ENCODE assay signal across 23 cellular contexts in genomic region chr4:174460684-174461083, GRCh38.
A peak's percentile ranks its signal among the peaks of the same experiment; 100 is the strongest.
DNase-seq lines count a peak whose midpoint lies in the region; ATAC-seq and TF ChIP-seq lines count a peak whose summit lies in the region.
"Had no signal": no experiment of that assay in that cellular context is flagged by ENCODE, and none has a peak within 500 bp of the region (broad histone marks: within the 10 kb centered on the region; RNA-seq: fewer than 3 reads in every experiment).

No MANE protein-coding gene starts in this region.

- H3K27ac ChIP-seq in fibroblast of lung (ENCODE audit: insufficient read depth, low read length) = no peak overlapping the region
- H3K27ac ChIP-seq: coronary artery had no signal

- H3K27me3 Mint-ChIP-seq in WTC11 (ENCODE audit: low read depth) = no peaks in the 10 kb centered on the region; the same call in 1 of the 2 replicates
- H3K27me3 Mint-ChIP-seq: activated B cell treated with CpG ODN at 0.5 μM for 24 hours had no signal

- H3K4me1 ChIP-seq in adipocyte (ENCODE audit: control insufficient read depth, insufficient read depth, low read length) (peaks cover 6% of the 10 kb centered on the region), fibroblast of lung (ENCODE audit: control insufficient read depth, extremely low read depth, insufficient read depth, low read length) (no peaks in the 10 kb centered on the region), skeletal muscle satellite cell (ENCODE audit: control insufficient read depth, insufficient read depth, low read length) (peaks cover 20% of the 10 kb centered on the region)

- H3K9me3 ChIP-seq in adipocyte (ENCODE audit: control insufficient read depth, low read length) = peaks cover 6% of the 10 kb centered on the region
- H3K9me3 ChIP-seq in fibroblast of lung (ENCODE audit: control insufficient read depth, insufficient read depth, low read depth, low read length) = no peaks in the 10 kb centered on the region
- no peaks in the 10 kb centered on the region for H3K9me3 ChIP-seq in skeletal muscle satellite cell (replicated peaks; ENCODE audit: low read length)

- H3K4me3 Mint-ChIP-seq in WTC11 = no peak overlapping the region
- H3K4me3 Mint-ChIP-seq: activated B cell treated with CpG ODN at 0.5 μM for 24 hours; activated T-cell treated with anti-CD3 and anti-CD28 coated beads, Interleukin-2, amount 50 U/mL, for 72 hours had no signal

- peaks cover 13% of the 10 kb centered on the region for H3K9me3 Mint-ChIP-seq in WTC11

- no peak overlapping the region for H3K9ac ChIP-seq in adipocyte (ENCODE audit: low read length)
- H3K9ac ChIP-seq in fibroblast of lung (ENCODE audit: insufficient read depth, low read length) = no peak overlapping the region
- H3K9ac ChIP-seq in skeletal muscle satellite cell (ENCODE audit: low read depth, low read length) = no peak overlapping the region

- POLR2A ChIA-PET in WTC11 (lab: Charles Lee) = no interaction called here

- no peaks in the 10 kb centered on the region for H4K20me1 ChIP-seq in fibroblast of lung (ENCODE audit: control insufficient read depth, extremely low read depth, insufficient read depth, low read length)

- no peak overlapping the region for H3K27ac Mint-ChIP-seq in WTC11
- H3K27ac Mint-ChIP-seq: activated B cell treated with CpG ODN at 0.5 μM for 24 hours; activated T-cell treated with anti-CD3 and anti-CD28 coated beads, Interleukin-2, amount 50 U/mL, for 72 hours had no signal

- H2AFZ ChIP-seq in fibroblast of lung (ENCODE audit: low read length) = no peak overlapping the region

- H3K4me3 ChIP-seq in adipocyte (ENCODE audit: low read length) (no peak overlapping the region), fibroblast of lung (replicated peaks in 1 of 4; ENCODE audit: control extremely low read depth in 1 of 4, insufficient read depth in 1 of 4, low read depth in 3 of 4, low read length in 4 of 4) (no peak overlapping the region), skeletal muscle satellite cell (ENCODE audit: low read length) (no peak overlapping the region)
- H3K4me3 ChIP-seq: coronary artery, gastroesophageal sphincter, GM12878 had no signal

- H3K36me3 ChIP-seq in adipocyte (ENCODE audit: control insufficient read depth, insufficient read depth, low read length, severe bottlenecking) = no peaks in the 10 kb centered on the region
- no peaks in the 10 kb centered on the region for H3K36me3 ChIP-seq in fibroblast of lung (ENCODE audit: control insufficient read depth, insufficient read depth, low read length)
- H3K36me3 ChIP-seq in skeletal muscle satellite cell (ENCODE audit: insufficient read depth, low read length) = no peaks in the 10 kb centered on the region
- H3K36me3 ChIP-seq: gastroesophageal sphincter had no signal

- DNase-seq in HS-5 (ENCODE audit: low read depth) (peak; percentile 42), adipocyte (ENCODE audit: low read depth) (peak; percentile 27), fibroblast of lung (ENCODE audit: low read depth in 2 of 2) (peak; percentile 44 to 55), DMS79 (lab: John Stamatoyannopoulos, UW) (no peak), WTC11 (ENCODE audit: low spot score) (no peak), inferior parietal cortex (ENCODE audit: extremely low spot score) (no peak)
- DNase-seq: activated B cell treated with CpG ODN at 0.5 μM for 24 hours; activated CD4-positive, alpha-beta T cell treated with anti-CD3 and anti-CD28 coated beads, Interleukin-2, amount 50 U/mL, for 4 hours; activated naive CD4-positive, alpha-beta T cell; activated T-cell treated with anti-CD3 and anti-CD28 coated beads, Interleukin-2, amount 50 U/mL, for 72 hours; effector memory CD4-positive, alpha-beta T cell; hippocampal formation; left ventricle myocardium superior; MV-4-11; NCI-H1694; nephron progenitor cell; retina; trophoblast cell had no signal

- peaks cover 8% of the 10 kb centered on the region for H3K36me3 Mint-ChIP-seq in WTC11

- no peak for TF ChIP-seq CTCF in fibroblast of lung (conservative IDR thresholded peaks at IDR 0.05 in 1 of 2, IDR thresholded peaks at IDR 0.05 in 1 of 2; ENCODE audit: low read depth in 1 of 2, low read length in 2 of 2)
- TF ChIP-seq CTCF in WTC11 (IDR thresholded peaks at IDR 0.05) = no peak

- H3K27me3 ChIP-seq in adipocyte (replicated peaks; ENCODE audit: control insufficient read depth, insufficient read depth, low read length) (no peaks in the 10 kb centered on the region), fibroblast of lung (ENCODE audit: control insufficient read depth, insufficient read depth, low read length) (no peaks in the 10 kb centered on the region), skeletal muscle satellite cell (ENCODE audit: control insufficient read depth, insufficient read depth, low read length) (no peaks in the 10 kb centered on the region)
- H3K27me3 ChIP-seq: gastroesophageal sphincter had no signal

- ATAC-seq in WTC11 = no peak
- ATAC-seq: activated T-cell treated with anti-CD3 and anti-CD28 coated beads, Interleukin-2, amount 50 U/mL, for 72 hours; esophagus mucosa; gastroesophageal sphincter; GM12878; left ventricle myocardium superior had no signal

- CTCF ChIA-PET in WTC11 (lab: Charles Lee) = no interaction called here

- no peak overlapping the region for H3K4me2 ChIP-seq in fibroblast of lung (ENCODE audit: extremely low read depth, insufficient read depth, low read length)
- H3K4me2 ChIP-seq in skeletal muscle satellite cell (ENCODE audit: low read length) = peak overlapping the region; percentile 44

- H3K79me2 ChIP-seq in fibroblast of lung (ENCODE audit: control insufficient read depth, insufficient read depth, low read length) = no peaks in the 10 kb centered on the region

- H3K4me1 Mint-ChIP-seq in WTC11 = peaks cover 9% of the 10 kb centered on the region
- H3K4me1 Mint-ChIP-seq: activated B cell treated with CpG ODN at 0.5 μM for 24 hours had no signal

TF ChIP-seq in WTC11, 78 proteins besides CTCF, POLR2A, EP300 and RAD21:
- no peak for TF ChIP-seq ZNF396 (CRISPR knock-in tag; IDR thresholded peaks at IDR 0.05; ENCODE audit: borderline replicate concordance)
- no peak for TF ChIP-seq CREM (CRISPR knock-in tag; IDR thresholded peaks at IDR 0.05)
- no peak for TF ChIP-seq ZNF512 (CRISPR knock-in tag; IDR thresholded peaks at IDR 0.05; ENCODE audit: borderline replicate concordance)
- no peak for TF ChIP-seq ETV6 (CRISPR knock-in tag; IDR thresholded peaks at IDR 0.05)
- no peak for TF ChIP-seq ZNF416 (CRISPR knock-in tag; IDR thresholded peaks at IDR 0.05)
- no peak for TF ChIP-seq ATF1 (CRISPR knock-in tag; IDR thresholded peaks at IDR 0.05)
- no peak for TF ChIP-seq PRRX2 (CRISPR knock-in tag; IDR thresholded peaks at IDR 0.05)
- TF ChIP-seq ZSCAN18 (CRISPR knock-in tag; IDR thresholded peaks at IDR 0.05) = no peak
- TF ChIP-seq ZNF138 (CRISPR knock-in tag; conservative IDR thresholded peaks at IDR 0.05) = no peak

Comparison
In these comparisons a context has a peak if more than half of its experiments do, and no peak if none do; other contexts are left out.
1. DNase-seq: peak in HS-5 (single experiment), adipocyte (single experiment) and fibroblast of lung (2 of 2); none in DMS79 (single experiment), WTC11 (single experiment) and inferior parietal cortex (single experiment).